ENCODE assay signal across 8 cellular contexts in the genomic region with DNA sequence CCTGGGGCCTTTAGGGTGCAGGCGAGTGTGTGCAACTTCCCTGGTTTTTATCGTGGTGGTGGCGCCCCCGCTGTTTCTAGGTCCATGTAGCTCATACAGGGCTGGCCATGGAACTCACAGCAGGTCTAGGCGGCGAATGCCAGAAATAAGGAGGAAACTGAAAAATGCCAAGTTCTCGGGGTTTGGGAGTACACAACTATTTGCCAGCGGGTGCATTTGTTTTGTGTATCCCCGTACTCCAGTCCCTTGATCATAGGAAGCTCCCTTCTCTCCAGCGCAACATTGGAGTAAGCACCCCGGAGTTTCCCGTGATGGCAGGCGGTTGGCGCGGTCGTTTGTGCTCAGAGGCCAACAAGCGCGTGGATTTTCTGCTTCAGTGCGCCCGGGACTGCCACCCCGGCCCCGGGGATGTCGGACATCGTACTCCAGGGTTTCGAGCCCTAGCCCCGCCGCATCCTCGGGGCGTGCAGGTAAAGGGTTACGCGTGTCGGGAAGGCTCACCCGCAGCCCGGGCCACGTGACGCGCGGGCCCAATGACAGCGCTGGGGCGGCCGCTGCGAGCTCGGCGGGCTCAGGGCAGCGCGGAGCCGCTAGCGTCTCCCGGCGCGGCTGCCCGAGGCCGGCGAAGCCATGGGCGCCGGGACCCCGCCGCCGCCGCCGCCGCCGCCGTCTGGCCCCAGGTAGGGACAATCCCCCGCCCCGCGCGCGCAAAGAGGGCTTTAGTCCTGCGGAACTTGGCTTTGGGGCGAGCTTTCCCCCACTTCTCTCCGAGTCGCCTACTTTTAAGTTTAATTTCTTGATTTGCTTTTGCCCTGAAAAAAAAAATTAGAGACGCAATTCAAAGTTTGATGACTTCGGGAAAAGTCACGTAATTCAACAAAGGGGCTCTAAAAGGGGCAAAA.
DNase-seq lines count a peak whose midpoint lies in the region; ATAC-seq and TF ChIP-seq lines count a peak whose summit lies in the region.

No MANE protein-coding gene starts in this region.

- 0 to 1% methylated on average over 31 to 76 of the region's 76 CpGs for WGBS in body of pancreas, 2 donors
- 1 to 2% methylated on average over 76 of the region's 76 CpGs for WGBS in sigmoid colon, 2 donors

- DNase-seq in BJ (ENCODE audit: low read depth), result no peak
- peak in 1 of 2 experiments; percentile 28 for DNase-seq in HL-60 (ENCODE audit: low read depth in 1 of 2, low spot score in 1 of 2)
- DNase-seq in T-helper 17 cell, result peak in 1 of 3 donors; percentile 15
- peak; percentile 76 to 89 (median 78) for DNase-seq in body of pancreas
- DNase-seq in sigmoid colon, result peak; percentile 65
- no peak for DNase-seq in UCSD-AML1 (lab: John Stamatoyannopoulos, UW; ENCODE audit: unreplicated experiment)

- TF ChIP-seq CTCF in BJ (IDR thresholded peaks at IDR 0.05; ENCODE audit: insufficient read depth, low read depth, low read length), result no peak
- no peak for TF ChIP-seq CTCF in HL-60 (IDR thresholded peaks at IDR 0.05; ENCODE audit: insufficient read depth, low read length)
- TF ChIP-seq CTCF in body of pancreas (IDR thresholded peaks at IDR 0.05), result peak in 2 of 7 experiments; percentile 4 to 10
- no peak for TF ChIP-seq CTCF in sigmoid colon (IDR thresholded peaks at IDR 0.05)

- H3K27me3 Mint-ChIP-seq in T-helper 17 cell, result peaks cover 70% of the 10 kb centered on the region

- H3K36me3 Mint-ChIP-seq in T-helper 17 cell (ENCODE audit: low read depth), result peaks cover 2% of the 10 kb centered on the region

- POLR2A ChIA-PET in BJ (lab: Charles Lee), result no interaction called here

- H3K4me3 ChIP-seq in BJ (ENCODE audit: low read depth, low read length) (peak overlapping the region; percentile 28), HL-60 (replicated peaks; ENCODE audit: insufficient read depth, low read length) (peak overlapping the region; percentile 61), body of pancreas (peak overlapping the region; percentile 29 to 36), iPS-18a (ENCODE audit: low read length) (peak overlapping the region; percentile 51), sigmoid colon (peak overlapping the region; percentile 32 to 57 (median 52))

- H3K4me1 ChIP-seq in body of pancreas, result peaks cover 48% of the 10 kb centered on the region
- H3K4me1 ChIP-seq in iPS-18a (ENCODE audit: control insufficient read depth, low read depth, low read length), result peaks cover 10% of the 10 kb centered on the region
- peaks cover 0 to 14% (median 12%) of the 10 kb centered on the region in 4 donors for H3K4me1 ChIP-seq in sigmoid colon

- CTCF ChIA-PET in BJ (lab: Yijun Ruan, JAX), result interaction anchor here (0.8 to 2.1 kb wide), 2 partner anchors 348 to 406 kb away, joined by 3 to 4 read pairs; no protein-coding TSS in a partner anchor

- peak overlapping the region; percentile 76 for H3K4me3 Mint-ChIP-seq in T-helper 17 cell

- peaks cover 10% of the 10 kb centered on the region for H3K4me1 Mint-ChIP-seq in T-helper 17 cell

- peak; percentile 37 to 49 (median 43) for TF ChIP-seq POLR2A in body of pancreas (IDR thresholded peaks at IDR 0.05)
- no peak for TF ChIP-seq POLR2A in sigmoid colon (IDR thresholded peaks at IDR 0.05)

- H3K27ac ChIP-seq in HL-60 (replicated peaks) (no peak overlapping the region), body of pancreas (peak overlapping the region; percentile 60 to 90 (median 86)), iPS-18a (ENCODE audit: low read length) (no peak overlapping the region), sigmoid colon (peak overlapping the region in 2 of 4 donors; percentile 25 to 29)

- H3K9me3 ChIP-seq in T-helper 17 cell (ENCODE audit: control insufficient read depth, low read length, poor library complexity, severe bottlenecking), result no peaks in the 10 kb centered on the region
- H3K9me3 ChIP-seq in body of pancreas, result no peaks in the 10 kb centered on the region
- H3K9me3 ChIP-seq in iPS-18a (ENCODE audit: control insufficient read depth, low read depth, low read length), result no peaks in the 10 kb centered on the region
- no peaks in the 10 kb centered on the region for H3K9me3 ChIP-seq in sigmoid colon

- ATAC-seq in GM19438 (IDR thresholded peaks at IDR 0.05; ENCODE audit: low read depth, unreplicated experiment) (peak; percentile 85), T-helper 17 cell (peak; percentile 91), body of pancreas (peak; percentile 90)

- intact Hi-C loops in body of pancreas (cut with DNase I) (no loop called here), sigmoid colon (cut with DNase I) (loop anchor here (2.0 kb wide), 1 partner anchor 113 kb away; no protein-coding TSS in a partner anchor)

- no peak overlapping the region for H3K27ac Mint-ChIP-seq in T-helper 17 cell

- peak overlapping the region; percentile 46 for H3K9ac ChIP-seq in iPS-18a (ENCODE audit: low read length)

- H3K36me3 ChIP-seq in BJ (ENCODE audit: control insufficient read depth, insufficient read depth, low read length) (no peaks in the 10 kb centered on the region), body of pancreas (replicated peaks in 1 of 2; ENCODE audit: insufficient read depth in 1 of 2, low read depth in 2 of 2) (no peaks in the 10 kb centered on the region), iPS-18a (ENCODE audit: control insufficient read depth, low read depth, low read length) (no peaks in the 10 kb centered on the region), sigmoid colon (no peaks in the 10 kb centered on the region)

- no peak for TF ChIP-seq EP300 in sigmoid colon (IDR thresholded peaks at IDR 0.05)

- peaks cover 9% of the 10 kb centered on the region for H3K27me3 ChIP-seq in BJ (ENCODE audit: control insufficient read depth, insufficient read depth, low read length)
- peaks cover 23% of the 10 kb centered on the region for H3K27me3 ChIP-seq in HL-60 (ENCODE audit: insufficient read depth, poor library complexity, severe bottlenecking)
- no peaks in the 10 kb centered on the region for H3K27me3 ChIP-seq in body of pancreas
- H3K27me3 ChIP-seq in iPS-18a (ENCODE audit: control insufficient read depth, insufficient read depth, low read length), result peaks cover 22% of the 10 kb centered on the region
- peaks cover 0 to 50% (median 9%) of the 10 kb centered on the region in 3 donors for H3K27me3 ChIP-seq in sigmoid colon

Comparison
In these comparisons a context has a peak if more than half of its experiments do, and no peak if none do; other contexts are left out.
1. DNase-seq: peak in body of pancreas (4 of 4) and sigmoid colon (single experiment); none in BJ (single experiment) and UCSD-AML1 (single experiment).
2. H3K27ac ChIP-seq: peak in body of pancreas (4 of 4); none in HL-60 (single experiment) and iPS-18a (single experiment).
3. POLR2A ChIP-seq: peak in body of pancreas (3 of 3); none in sigmoid colon (0 of 2).
4. Peak in every context shown above with its lines, with median percentiles within 50 percentile points of each other: H3K4me3 ChIP-seq and ATAC-seq.